10 cellular contexts compared by ENCODE assay signal in genomic region chr10:56359837-56360236, GRCh38. TPM values are rescaled to one million over a fixed set of nuclear protein-coding genes. Genes with fewer than 3 reads are reported as not detected.
DNase-seq lines count a peak whose midpoint lies in the region; ATAC-seq and TF ChIP-seq lines count a peak whose summit lies in the region.
"Had no signal": no experiment of that assay in that cellular context is flagged by ENCODE, and none has a peak within 500 bp of the region (broad histone marks: within the 10 kb centered on the region; RNA-seq: fewer than 3 reads in every experiment).

No MANE protein-coding gene starts in this region.

- POLR2A ChIA-PET in T-cell (lab: Charles Lee), result no interaction called here

- no peak for DNase-seq in activated naive CD4-positive, alpha-beta T cell treated with anti-CD3 and anti-CD28 coated beads, Interleukin-2, amount 50 U/mL, for 16 hours
- DNase-seq in T-cell (no peak), fibroblast of villous mesenchyme (ENCODE audit: low read depth) (no peak), A172 (ENCODE audit: low spot score) (no peak), DMS114 treated with DMSO at 0.1 percent for 48 hours (lab: John Stamatoyannopoulos, UW; ENCODE audit: unreplicated experiment) (no peak), NCI-H510A treated with DMSO at 0.1 percent for 48 hours (lab: John Stamatoyannopoulos, UW) (no peak)
- no peak for DNase-seq in stimulated activated naive CD8-positive, alpha-beta T cell treated with anti-CD3 and anti-CD28 coated beads, Interleukin-15, amount 100 ng/mL, for 72 hours
- DNase-seq: activated CD4-positive, alpha-beta T cell treated with anti-CD3 and anti-CD28 coated beads, Interleukin-2, amount 50 U/mL, for 48 hours; cortex of kidney had no signal

- no peaks in the 10 kb centered on the region for H3K9me3 Mint-ChIP-seq in activated naive CD4-positive, alpha-beta T cell treated with anti-CD3 and anti-CD28 coated beads, Interleukin-2, amount 50 U/mL, for 24 hours
- no peaks in the 10 kb centered on the region for H3K9me3 Mint-ChIP-seq in T-cell
- no peaks in the 10 kb centered on the region for H3K9me3 Mint-ChIP-seq in stimulated activated naive CD8-positive, alpha-beta T cell treated with anti-CD3 and anti-CD28 coated beads, Interleukin-15, amount 100 ng/mL, for 72 hours

- H3K27ac Mint-ChIP-seq in activated naive CD4-positive, alpha-beta T cell treated with anti-CD3 and anti-CD28 coated beads, Interleukin-2, amount 50 U/mL, for 24 hours, result peak overlapping the region; percentile 94
- H3K27ac Mint-ChIP-seq in T-cell, result no peak overlapping the region
- peak overlapping the region; percentile 65 to 98 for H3K27ac Mint-ChIP-seq in stimulated activated naive CD8-positive, alpha-beta T cell treated with anti-CD3 and anti-CD28 coated beads, Interleukin-15, amount 100 ng/mL, for 72 hours

- no peak for ATAC-seq in T-cell (replicated peaks in 1 of 4)
- ATAC-seq in stimulated activated naive CD8-positive, alpha-beta T cell treated with anti-CD3 and anti-CD28 coated beads, Interleukin-15, amount 100 ng/mL, for 72 hours, result no peak

- H3K36me3 Mint-ChIP-seq in activated naive CD4-positive, alpha-beta T cell treated with anti-CD3 and anti-CD28 coated beads, Interleukin-2, amount 50 U/mL, for 24 hours, result peaks cover 4% of the 10 kb centered on the region
- no peaks in the 10 kb centered on the region for H3K36me3 Mint-ChIP-seq in T-cell

- H3K4me3 ChIP-seq in fibroblast of villous mesenchyme (ENCODE audit: low read depth, low read length), result peak overlapping the region; percentile 84

- H3K4me1 Mint-ChIP-seq in activated naive CD4-positive, alpha-beta T cell treated with anti-CD3 and anti-CD28 coated beads, Interleukin-2, amount 50 U/mL, for 24 hours, result peaks cover 30% of the 10 kb centered on the region
- H3K4me1 Mint-ChIP-seq in T-cell, result peaks cover 23 to 34% (median 28%) of the 10 kb centered on the region in 3 donors
- peaks cover 42% of the 10 kb centered on the region for H3K4me1 Mint-ChIP-seq in stimulated activated naive CD8-positive, alpha-beta T cell treated with anti-CD3 and anti-CD28 coated beads, Interleukin-15, amount 100 ng/mL, for 72 hours

- CTCF ChIA-PET in T-cell (lab: Charles Lee), result no interaction called here

- TF ChIP-seq CTCF in fibroblast of villous mesenchyme (IDR thresholded peaks at IDR 0.05; ENCODE audit: insufficient read depth, low read depth, low read length), result no peak

- no peaks in the 10 kb centered on the region for H3K27me3 Mint-ChIP-seq in activated naive CD4-positive, alpha-beta T cell treated with anti-CD3 and anti-CD28 coated beads, Interleukin-2, amount 50 U/mL, for 24 hours
- no peaks in the 10 kb centered on the region for H3K27me3 Mint-ChIP-seq in T-cell
- H3K27me3 Mint-ChIP-seq in stimulated activated naive CD8-positive, alpha-beta T cell treated with anti-CD3 and anti-CD28 coated beads, Interleukin-15, amount 100 ng/mL, for 72 hours, result no peaks in the 10 kb centered on the region

- peak overlapping the region; percentile 97 for H3K4me3 Mint-ChIP-seq in activated naive CD4-positive, alpha-beta T cell treated with anti-CD3 and anti-CD28 coated beads, Interleukin-2, amount 50 U/mL, for 24 hours
- peak overlapping the region; percentile 89 to 94 (median 91) for H3K4me3 Mint-ChIP-seq in T-cell
- peak overlapping the region; percentile 92 to 97 for H3K4me3 Mint-ChIP-seq in stimulated activated naive CD8-positive, alpha-beta T cell treated with anti-CD3 and anti-CD28 coated beads, Interleukin-15, amount 100 ng/mL, for 72 hours

RNA-seq across cellular contexts. Expression of gene ZWINT, which starts 1.2 kb away (rescaled TPM):
- total RNA-seq in T-cell, result 1 to 10 TPM; 2.9 to 5.3 (median 3.4) TPM
- 28.0 and 29.4 TPM in 2 replicates for total RNA-seq in fibroblast of villous mesenchyme
- 135 and 170 TPM in 2 replicates for total RNA-seq in A172 (2014; rRNA removed; shearing (Covaris generic))

Comparison
In these comparisons a context has a peak if more than half of its experiments do, and no peak if none do; other contexts are left out.
1. H3K27ac Mint-ChIP-seq: peak in activated naive CD4-positive, alpha-beta T cell treated with anti-CD3 and anti-CD28 coated beads, Interleukin-2, amount 50 U/mL, for 24 hours (single experiment) and stimulated activated naive CD8-positive, alpha-beta T cell treated with anti-CD3 and anti-CD28 coated beads, Interleukin-15, amount 100 ng/mL, for 72 hours (2 of 2); none in T-cell (0 of 2).
2. Peak in every context shown above with its lines, with median percentiles within 50 percentile points of each other: H3K4me3 Mint-ChIP-seq.